ENCODE assay signal across 27 cellular contexts in genomic region chr16:67977005-67977404, GRCh38. TPM values are rescaled to one million over a fixed set of nuclear protein-coding genes. Genes with fewer than 3 reads are reported as not detected.
"Had no signal": no experiment of that assay in that cellular context is flagged by ENCODE, and none has a peak within 500 bp of the region (broad histone marks: within the 10 kb centered on the region; RNA-seq: fewer than 3 reads in every experiment).

No MANE protein-coding gene starts in this region.

- H2AFZ ChIP-seq: PC-9 had no signal

- ATAC-seq: T-cell had no signal

- H3K4me3 Mint-ChIP-seq: T-cell had no signal

- H3K9me3 ChIP-seq: Peyer's patch, SK-N-SH had no signal

- H3K27ac ChIP-seq: HL-60, PC-9, Peyer's patch had no signal

- H3K4me1 Mint-ChIP-seq: T-cell had no signal

- H3K4me2 ChIP-seq: PC-9, SK-N-SH had no signal

- H3K9ac ChIP-seq: SK-N-SH had no signal

- H3K4me1 ChIP-seq: Peyer's patch had no signal

- H3K4me3 ChIP-seq: PC-9, Peyer's patch had no signal

- H3K36me3 ChIP-seq: Peyer's patch had no signal

- FAIRE-seq: HTR-8/SVneo had no signal

- H3K27me3 ChIP-seq: Peyer's patch had no signal

- H3K9me3 Mint-ChIP-seq: T-cell had no signal

- H3K36me3 Mint-ChIP-seq: T-cell had no signal

- DNase-seq: KBM-7, MV-4-11, NCI-H1048, NCI-H1105, NCI-H1417, NCI-H187, NCI-H2029, NCI-H2081 treated with DMSO at 0.1 percent for 48 hours, NCI-H2171, NCI-H226, NCI-H446, NCI-H510A, NCI-H524 treated with DMSO at 0.1 percent for 48 hours, NCI-H69, OCI-M1, PC-9, Peyer's patch, SHP77, SK-N-SH, SW 1271, T-cell had no signal

RNA-seq across cellular contexts. Expression of gene DPEP3, which starts 3.3 kb away (rescaled TPM):
- total RNA-seq: LHCN-M2, MCF 10A, PC-9, Peyer's patch, RPMI7951, SK-MEL-5 had no signal
- polyA plus RNA-seq: SK-N-SH had no signal

RNA-seq across cellular contexts. Expression of gene DPEP2, which starts 22.3 kb away (rescaled TPM):
- total RNA-seq: LHCN-M2, MCF 10A, PC-9, RPMI7951, SK-MEL-5 had no signal
- polyA plus RNA-seq: SK-N-SH had no signal

RNA-seq across cellular contexts. Expression of gene DPEP2NB, which starts 38.7 kb away (rescaled TPM):
- total RNA-seq: LHCN-M2, MCF 10A, PC-9, Peyer's patch, RPMI7951, SK-MEL-5, T-cell had no signal
- polyA plus RNA-seq: SK-N-SH had no signal
